In the genomic region with DNA sequence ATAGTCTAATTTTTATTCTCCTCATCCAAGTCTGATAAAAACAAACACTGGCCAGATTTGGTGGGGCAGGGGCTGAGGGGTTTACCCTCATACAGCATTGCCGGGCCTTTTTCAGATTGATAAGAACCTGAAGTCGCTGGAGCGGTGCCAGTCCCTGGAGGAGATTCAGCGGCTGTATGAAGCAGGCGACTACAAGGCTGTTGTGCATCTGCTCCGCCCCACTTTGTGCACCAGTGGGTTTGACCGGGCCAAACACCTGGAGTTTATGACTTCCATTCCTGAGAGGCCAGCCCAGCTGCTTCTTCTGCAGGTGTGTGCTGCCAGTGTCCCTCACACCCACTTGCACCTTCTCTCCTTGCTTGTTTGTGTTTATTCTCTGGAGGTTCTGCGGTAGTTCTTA, we compare ENCODE assay signal across 14 cellular contexts. TPM values are rescaled to one million over a fixed set of nuclear protein-coding genes. Genes with fewer than 3 reads are reported as not detected.
DNase-seq lines count a peak whose midpoint lies in the region; ATAC-seq and TF ChIP-seq lines count a peak whose summit lies in the region.
"Had no signal": no experiment of that assay in that cellular context is flagged by ENCODE, and none has a peak within 500 bp of the region (broad histone marks: within the 10 kb centered on the region; RNA-seq: fewer than 3 reads in every experiment).

No MANE protein-coding gene starts in this region.

- no peaks in the 10 kb centered on the region for H3K9me3 Mint-ChIP-seq in activated T-cell treated with anti-CD3 and anti-CD28 coated beads, Interleukin-2, amount 50 U/mL, for 24 hours
- no peaks in the 10 kb centered on the region for H3K9me3 Mint-ChIP-seq in activated T-cell treated with anti-CD3 and anti-CD28 coated beads, Interleukin-2, amount 50 U/mL, for 72 hours
- H3K9me3 Mint-ChIP-seq: CD8-positive, alpha-beta memory T cell; naive thymus-derived CD8-positive, alpha-beta T cell had no signal

- peaks cover 0 to 25% of the 10 kb centered on the region in 2 donors for H3K36me3 ChIP-seq in body of pancreas (replicated peaks in 1 of 2; ENCODE audit: insufficient read depth in 1 of 2, low read depth in 2 of 2)
- H3K36me3 ChIP-seq in thyroid gland, result peaks cover 37 to 40% of the 10 kb centered on the region in 2 donors

- H3K4me1 Mint-ChIP-seq in activated T-cell treated with anti-CD3 and anti-CD28 coated beads, Interleukin-2, amount 50 U/mL, for 24 hours (ENCODE audit: low read depth), result peaks cover 16% of the 10 kb centered on the region
- H3K4me1 Mint-ChIP-seq in activated T-cell treated with anti-CD3 and anti-CD28 coated beads, Interleukin-2, amount 50 U/mL, for 72 hours (ENCODE audit: low read depth), result no peaks in the 10 kb centered on the region

- peak overlapping the region; percentile 76 for H3K27ac Mint-ChIP-seq in activated T-cell treated with anti-CD3 and anti-CD28 coated beads, Interleukin-2, amount 50 U/mL, for 24 hours
- no peak overlapping the region for H3K27ac Mint-ChIP-seq in activated T-cell treated with anti-CD3 and anti-CD28 coated beads, Interleukin-2, amount 50 U/mL, for 72 hours

- intact Hi-C loops in body of pancreas (cut with DNase I), result no loop called here
- intact Hi-C loops in thyroid gland (cut with DNase I), result no loop called here

- no peak for DNase-seq in activated T-cell treated with anti-CD3 and anti-CD28 coated beads, Interleukin-2, amount 50 U/mL, for 24 hours
- no peak for DNase-seq in activated T-cell treated with anti-CD3 and anti-CD28 coated beads, Interleukin-2, amount 50 U/mL, for 72 hours
- DNase-seq in NCI-H187 treated with DMSO at 0.1 percent for 48 hours (lab: John Stamatoyannopoulos, UW) (peak; percentile 35), body of pancreas (peak in 3 of 4 donors; percentile 37 to 62 (median 55)), thyroid gland (peak; percentile 60 to 61), NOMO-1 treated with dmso at 0.1 percent for 144 hours (lab: John Stamatoyannopoulos, UW; ENCODE audit: unreplicated experiment) (no peak), NCI-H1930 (lab: John Stamatoyannopoulos, UW) (no peak)
- no peak for DNase-seq in stimulated activated naive CD4-positive, alpha-beta T cell treated with Interleukin-2 at 50 U/mL for 16 hours (lab: John Stamatoyannopoulos, UW)
- DNase-seq: activated gamma-delta T cell treated with Interleukin-2 at 50 U/mL for 16 hours; Karpas-422; naive thymus-derived CD8-positive, alpha-beta T cell had no signal

- H3K27ac ChIP-seq in body of pancreas, result peak overlapping the region in 1 of 4 donors; percentile 34
- H3K27ac ChIP-seq in thyroid gland, result no peak overlapping the region
- H3K27ac ChIP-seq: foreskin keratinocyte, skin epidermis had no signal

- WGBS in body of pancreas, 2 donors, result 56 to 57% methylated on average over 8 of the region's 8 CpGs
- WGBS in thyroid gland, 2 donors, result 62 to 63% methylated on average over 6 to 8 of the region's 8 CpGs

- H3K4me3 ChIP-seq in body of pancreas (no peak overlapping the region), thyroid gland (replicated peaks in 1 of 3) (no peak overlapping the region)
- H3K4me3 ChIP-seq: skin epidermis had no signal

- peaks cover 18% of the 10 kb centered on the region for H3K4me1 ChIP-seq in body of pancreas
- H3K4me1 ChIP-seq in thyroid gland, result peaks cover 22 to 41% of the 10 kb centered on the region in 2 donors
- H3K4me1 ChIP-seq: foreskin keratinocyte had no signal

- H3K27me3 ChIP-seq in body of pancreas (no peaks in the 10 kb centered on the region), thyroid gland (no peaks in the 10 kb centered on the region)
- H3K27me3 ChIP-seq: foreskin keratinocyte had no signal

- H3K4me3 Mint-ChIP-seq in activated T-cell treated with anti-CD3 and anti-CD28 coated beads, Interleukin-2, amount 50 U/mL, for 24 hours, result no peak overlapping the region
- H3K4me3 Mint-ChIP-seq in activated T-cell treated with anti-CD3 and anti-CD28 coated beads, Interleukin-2, amount 50 U/mL, for 72 hours, result no peak overlapping the region
- H3K4me3 Mint-ChIP-seq: CD8-positive, alpha-beta memory T cell; naive thymus-derived CD8-positive, alpha-beta T cell had no signal

- no peaks in the 10 kb centered on the region for H3K27me3 Mint-ChIP-seq in activated T-cell treated with anti-CD3 and anti-CD28 coated beads, Interleukin-2, amount 50 U/mL, for 24 hours
- no peaks in the 10 kb centered on the region for H3K27me3 Mint-ChIP-seq in activated T-cell treated with anti-CD3 and anti-CD28 coated beads, Interleukin-2, amount 50 U/mL, for 72 hours (ENCODE audit: low read depth)
- H3K27me3 Mint-ChIP-seq: CD8-positive, alpha-beta memory T cell; naive thymus-derived CD8-positive, alpha-beta T cell had no signal

- TF ChIP-seq POLR2A in body of pancreas (IDR thresholded peaks at IDR 0.05) (no peak), thyroid gland (IDR thresholded peaks at IDR 0.05) (no peak)

- TF ChIP-seq CTCF in body of pancreas (IDR thresholded peaks at IDR 0.05) (no peak), thyroid gland (IDR thresholded peaks at IDR 0.05) (no peak)

- no peak for ATAC-seq in activated T-cell treated with anti-CD3 and anti-CD28 coated beads, Interleukin-2, amount 50 U/mL, for 72 hours (replicated peaks in 1 of 2)
- ATAC-seq in body of pancreas, result no peak
- ATAC-seq: naive thymus-derived CD8-positive, alpha-beta T cell had no signal

- H3K9me3 ChIP-seq in body of pancreas (no peaks in the 10 kb centered on the region), thyroid gland (no peaks in the 10 kb centered on the region)

- peaks cover 94% of the 10 kb centered on the region for H3K36me3 Mint-ChIP-seq in activated T-cell treated with anti-CD3 and anti-CD28 coated beads, Interleukin-2, amount 50 U/mL, for 24 hours (ENCODE audit: low read depth)
- peaks cover 2 to 29% of the 10 kb centered on the region in 2 donors for H3K36me3 Mint-ChIP-seq in activated T-cell treated with anti-CD3 and anti-CD28 coated beads, Interleukin-2, amount 50 U/mL, for 72 hours (ENCODE audit: insufficient read depth in 2 of 2)

RNA-seq across cellular contexts. Expression of a gene that starts 55.8 kb away (rescaled TPM):
- 10 to 100 TPM; 69.2 to 73.4 TPM for total RNA-seq in activated T-cell treated with anti-CD3 and anti-CD28 coated beads, Interleukin-2, amount 50 U/mL, for 72 hours
- total RNA-seq in body of pancreas (10 to 100 TPM; 32.4 to 80.8 TPM), thyroid gland (100 to 1,000 TPM in 3 of 4 donors, 10 to 100 TPM in 1; 48.1 to 116 (median 103) TPM)

Comparison
In these comparisons a context has a peak if more than half of its experiments do, and no peak if none do; other contexts are left out.
1. DNase-seq: peak in NCI-H187 treated with DMSO at 0.1 percent for 48 hours (single experiment), body of pancreas (3 of 4) and thyroid gland (2 of 2); none in activated T-cell treated with anti-CD3 and anti-CD28 coated beads, Interleukin-2, amount 50 U/mL, for 24 hours (single experiment), activated T-cell treated with anti-CD3 and anti-CD28 coated beads, Interleukin-2, amount 50 U/mL, for 72 hours (0 of 2), NOMO-1 treated with dmso at 0.1 percent for 144 hours (single experiment), NCI-H1930 (0 of 2) and stimulated activated naive CD4-positive, alpha-beta T cell treated with Interleukin-2 at 50 U/mL for 16 hours (single experiment).